4 cellular contexts compared by ENCODE assay signal in genomic region chrX:52541051-52541450, GRCh38. TPM values are rescaled to one million over a fixed set of nuclear protein-coding genes. Genes with fewer than 3 reads are reported as not detected.
"Had no signal": no experiment of that assay in that cellular context is flagged by ENCODE, and none has a peak within 500 bp of the region (broad histone marks: within the 10 kb centered on the region; RNA-seq: fewer than 3 reads in every experiment).

No MANE protein-coding gene starts in this region.

RNA-seq across cellular contexts. Expression of gene XAGE1B, which starts 24.2 kb away (rescaled TPM):
- total RNA-seq: HepG2, HT-29, IMR-90 had no signal
- polyA plus RNA-seq: HepG2, IgD-negative memory B cell, IMR-90 had no signal

RNA-seq across cellular contexts. Expression of gene XAGE1A, which starts 45.4 kb away (rescaled TPM):
- total RNA-seq: HepG2, HT-29, IMR-90 had no signal
- polyA plus RNA-seq: HepG2, IgD-negative memory B cell, IMR-90 had no signal
